Comparison of ENCODE assay signal across 10 cellular contexts in genomic region chr6:85680388-85680787, GRCh38. TPM values are rescaled to one million over a fixed set of nuclear protein-coding genes. Genes with fewer than 3 reads are reported as not detected.
DNase-seq lines count a peak whose midpoint lies in the region; ATAC-seq, FAIRE-seq and TF ChIP-seq lines count a peak whose summit lies in the region.
"Had no signal": no experiment of that assay in that cellular context is flagged by ENCODE, and none has a peak within 500 bp of the region (broad histone marks: within the 10 kb centered on the region; RNA-seq: fewer than 3 reads in every experiment).

No MANE protein-coding gene starts in this region.

- H3K79me2 ChIP-seq in ACC112 (ENCODE audit: control insufficient read depth, insufficient read depth, low read length, unreplicated experiment) (peaks cover 66% of the 10 kb centered on the region), GM23248 (ENCODE audit: insufficient read depth) (peaks cover 48% of the 10 kb centered on the region), PC-9 (ENCODE audit: low read depth) (peaks cover 47% of the 10 kb centered on the region)

- H3K9me2 ChIP-seq in GM23248 (ENCODE audit: insufficient read depth) (no peaks in the 10 kb centered on the region), PC-9 (ENCODE audit: insufficient read depth) (no peaks in the 10 kb centered on the region)

- H3K4me3 ChIP-seq in ACC112 (ENCODE audit: low read depth, low read length): peak overlapping the region; percentile 82
- peak overlapping the region; percentile 76 for H3K4me3 ChIP-seq in GM23248
- H3K4me3 ChIP-seq in PC-9: peak overlapping the region; percentile 95
- peak overlapping the region; percentile 92 for H3K4me3 ChIP-seq in epithelial cell of proximal tubule (ENCODE audit: low read depth, low read length)

- H3K4me1 ChIP-seq in ACC112 (ENCODE audit: control insufficient read depth, insufficient read depth, low read length, unreplicated experiment) (peaks cover 14% of the 10 kb centered on the region), GM23248 (ENCODE audit: insufficient read depth) (peaks cover 19% of the 10 kb centered on the region), PC-9 (replicated peaks; ENCODE audit: insufficient read depth) (peaks cover 16% of the 10 kb centered on the region)

- WGBS in GM23248 (ENCODE audit: low coverage in 1 of 2, low lambda C conversion rate in 2 of 2, missing lambda C conversion rate in 2 of 2), 2 experiments: 57 to 61% methylated on average over 7 of the region's 7 CpGs

- H3K36me3 ChIP-seq in ACC112 (ENCODE audit: insufficient read depth, low read length) (peaks cover 25% of the 10 kb centered on the region), GM23248 (ENCODE audit: low read depth) (peaks cover 26% of the 10 kb centered on the region), PC-9 (ENCODE audit: low read depth) (peaks cover 22% of the 10 kb centered on the region)
- H3K36me3 ChIP-seq: colonic mucosa had no signal

- H2AFZ ChIP-seq in ACC112 (ENCODE audit: low read length, unreplicated experiment) (peak overlapping the region; percentile 19), GM23248 (peak overlapping the region; percentile 88), PC-9 (peak overlapping the region; percentile 82)

- TF ChIP-seq CTCF in PC-9 (conservative IDR thresholded peaks at IDR 0.05) (no peak), epithelial cell of proximal tubule (conservative IDR thresholded peaks at IDR 0.05; ENCODE audit: low read depth, low read length) (no peak)

- H3K9me3 ChIP-seq in GM23248 (ENCODE audit: low read depth): no peaks in the 10 kb centered on the region
- H3K9me3 ChIP-seq in PC-9 (ENCODE audit: insufficient read depth, low read depth): no peaks in the 10 kb centered on the region
- H3K9me3 ChIP-seq: colonic mucosa had no signal

- in situ Hi-C loops in GM23248 (cut with MboI): no loop called here

- peaks cover 42% of the 10 kb centered on the region for H3F3A ChIP-seq in GM23248 (ENCODE audit: insufficient read depth)
- peaks cover 36% of the 10 kb centered on the region for H3F3A ChIP-seq in PC-9 (ENCODE audit: insufficient read depth, low read depth)

- peaks cover 14% of the 10 kb centered on the region; the same call in 1 of the 2 replicates for H4K20me1 ChIP-seq in GM23248 (ENCODE audit: insufficient read depth)
- peaks cover 22% of the 10 kb centered on the region for H4K20me1 ChIP-seq in PC-9 (ENCODE audit: insufficient read depth)

- POLR2A ChIA-PET in PC-9 (lab: Charles Lee; ENCODE audit: unreplicated experiment): no interaction called here

- H3K4me2 ChIP-seq in GM23248 (ENCODE audit: unreplicated experiment) (peak overlapping the region; percentile 96), PC-9 (peak overlapping the region; percentile 86)

- H3K27ac ChIP-seq in ACC112 (ENCODE audit: low read depth, low read length) (peak overlapping the region; percentile 94), GM23248 (peak overlapping the region; percentile 94), PC-9 (peak overlapping the region; percentile 77; the same call in 1 of the 2 replicates)
- H3K27ac ChIP-seq: colonic mucosa had no signal

- CTCF ChIA-PET in PC-9 (lab: Charles Lee): no interaction called here

- ATAC-seq in HG03108 (IDR thresholded peaks at IDR 0.05; ENCODE audit: unreplicated experiment): no peak

- FAIRE-seq in GM12892 (lab: Jason Lieb, UNC): no peak

- intact Hi-C loops in PC-9 (cut with micrococcal nuclease; ENCODE audit: unreplicated experiment): no loop called here

- H3K9ac ChIP-seq in GM23248: peak overlapping the region; percentile 96

- no peak for TF ChIP-seq POLR2A in GM12892 (IDR thresholded peaks at IDR 0.05; ENCODE audit: low read depth, low read length)

- DNase-seq in GM23248 (no peak), PC-9 (no peak), epithelial cell of proximal tubule (ENCODE audit: low read depth) (no peak), AG20443 (ENCODE audit: low spot score) (no peak), A172 (ENCODE audit: low spot score) (no peak), GM12892 (ENCODE audit: insufficient read length) (no peak)
- DNase-seq: colonic mucosa, kidney glomerular epithelial cell had no signal

- no TSS peak for BruUV-seq in PC-9 (replicated peaks; lab: Mats Ljungman, UMichigan)

- no peaks in the 10 kb centered on the region for H3K27me3 ChIP-seq in ACC112 (ENCODE audit: insufficient read depth, low read length)
- H3K27me3 ChIP-seq in GM23248 (replicated peaks; ENCODE audit: insufficient read depth): no peaks in the 10 kb centered on the region
- H3K27me3 ChIP-seq in PC-9 (ENCODE audit: insufficient read depth, low read depth): no peaks in the 10 kb centered on the region
- H3K27me3 ChIP-seq: colonic mucosa had no signal

RNA-seq across cellular contexts. Expression of gene SYNCRIP, which starts 37.7 kb away (rescaled TPM):
- 77.9 and 99.0 TPM in 2 replicates for total RNA-seq in GM23248 (2014; rRNA removed; shearing (Covaris generic))
- 138 and 150 TPM in 2 replicates for polyA plus RNA-seq in GM23248 (2016; fragmentation: Nextera tagmentation; extraction: Ambion mirVana)
- total RNA-seq in PC-9 (2021): 73.7 and 103 TPM in 2 replicates
- total RNA-seq in epithelial cell of proximal tubule: 59.3 and 95.1 TPM in 2 replicates
- 124 and 148 TPM in 2 replicates for total RNA-seq in A172 (2014; rRNA removed; shearing (Covaris generic))
- 95.0 TPM for polyA plus RNA-seq in GM12892 (2012; ENCODE audit: missing spikeins)

Comparison
In these comparisons a context has a peak if more than half of its experiments do, and no peak if none do; other contexts are left out.
1. H2AFZ ChIP-seq: peak in every context shown above with its lines; median percentile 88 in GM23248; 82 in PC-9; 19 in ACC112.